ENCODE assay signal across 32 cellular contexts in genomic region chr7:146411975-146412374, GRCh38.
"Had no signal": no experiment of that assay in that cellular context is flagged by ENCODE, and none has a peak within 500 bp of the region (broad histone marks: within the 10 kb centered on the region; RNA-seq: fewer than 3 reads in every experiment).

No MANE protein-coding gene starts in this region.

- H3K36me3 Mint-ChIP-seq: activated naive CD8-positive, alpha-beta T cell treated with anti-CD3 and anti-CD28 coated beads for 36 hours had no signal

- ATAC-seq: activated T-cell treated with anti-CD3 and anti-CD28 coated beads, Interleukin-2, amount 50 U/mL, for 72 hours; activated T-helper 17 cell treated with anti-CD3 and anti-CD28 coated beads, Interleukin-2, amount 50 U/mL, for 72 hours; Right ventricle myocardium inferior had no signal

- H3K27me3 ChIP-seq: brain microvascular endothelial cell had no signal

- H3K27ac ChIP-seq: brain microvascular endothelial cell, PC-9, RWPE1, VCaP had no signal

- H3K4me3 Mint-ChIP-seq: activated CD4-positive, alpha-beta memory T cell treated with anti-CD3 and anti-CD28 coated beads, Interleukin-2, amount 10 ng/mL, durations not matched to agents 7 days and 5 days; activated naive CD8-positive, alpha-beta T cell treated with anti-CD3 and anti-CD28 coated beads for 36 hours; activated T-cell treated with anti-CD3 and anti-CD28 coated beads, Interleukin-2, amount 50 U/mL, for 72 hours; activated T-helper 17 cell treated with anti-CD3 and anti-CD28 coated beads, Interleukin-2, amount 50 U/mL, for 72 hours; central memory CD8-positive, alpha-beta T cell had no signal

- H3K4me2 ChIP-seq: PC-9 had no signal

- H3K27me3 Mint-ChIP-seq: activated CD4-positive, alpha-beta memory T cell treated with anti-CD3 and anti-CD28 coated beads, Interleukin-2, amount 10 ng/mL, durations not matched to agents 7 days and 5 days; activated naive CD8-positive, alpha-beta T cell treated with anti-CD3 and anti-CD28 coated beads for 36 hours; activated T-helper 17 cell treated with anti-CD3 and anti-CD28 coated beads, Interleukin-2, amount 50 U/mL, for 72 hours; central memory CD8-positive, alpha-beta T cell had no signal

- H2AFZ ChIP-seq: PC-9 had no signal

- H3K36me3 ChIP-seq: brain microvascular endothelial cell had no signal

- H3K4me3 ChIP-seq: PC-9 had no signal

- H3K4me1 Mint-ChIP-seq: activated CD4-positive, alpha-beta memory T cell treated with anti-CD3 and anti-CD28 coated beads, Interleukin-2, amount 10 ng/mL, durations not matched to agents 7 days and 5 days; activated naive CD8-positive, alpha-beta T cell treated with anti-CD3 and anti-CD28 coated beads for 36 hours; activated T-helper 17 cell treated with anti-CD3 and anti-CD28 coated beads, Interleukin-2, amount 50 U/mL, for 72 hours; central memory CD8-positive, alpha-beta T cell had no signal

- H3K27ac Mint-ChIP-seq: activated CD4-positive, alpha-beta memory T cell treated with anti-CD3 and anti-CD28 coated beads, Interleukin-2, amount 10 ng/mL, durations not matched to agents 7 days and 5 days; activated naive CD8-positive, alpha-beta T cell treated with anti-CD3 and anti-CD28 coated beads for 36 hours; activated T-cell treated with anti-CD3 and anti-CD28 coated beads, Interleukin-2, amount 50 U/mL, for 72 hours; activated T-helper 17 cell treated with anti-CD3 and anti-CD28 coated beads, Interleukin-2, amount 50 U/mL, for 72 hours had no signal

- DNase-seq: activated CD4-positive, alpha-beta memory T cell treated with anti-CD3 and anti-CD28 coated beads, Interleukin-2, amount 10 ng/mL, durations not matched to agents 7 days and 5 days; activated CD4-positive, alpha-beta T cell treated with anti-CD3 and anti-CD28 coated beads for 1 hour; activated CD4-positive, alpha-beta T cell treated with anti-CD3 and anti-CD28 coated beads for 48 hours; activated CD4-positive, CD25-positive, alpha-beta regulatory T cell; activated effector memory CD4-positive, alpha-beta T cell treated with anti-CD3 and anti-CD28 coated beads, Interleukin-2, amount 50 U/mL, for 16 hours; activated naive CD4-positive, alpha-beta T cell; activated naive CD4-positive, alpha-beta T cell treated with anti-CD3 and anti-CD28 coated beads, Interleukin-2, amount 50 U/mL, for 16 hours; activated naive CD8-positive, alpha-beta T cell treated with anti-CD3 and anti-CD28 coated beads for 36 hours; activated T-cell treated with anti-CD3 and anti-CD28 coated beads, Interleukin-2, amount 50 U/mL, for 1 hour; activated T-cell treated with anti-CD3 and anti-CD28 coated beads, Interleukin-2, amount 50 U/mL, for 72 hours; amniotic stem cell; brain microvascular endothelial cell; NCI-H1092 treated with DMSO at 0.1 percent for 48 hours; NCI-H1417; NCI-H146; NCI-H187; NCI-H2081; NCI-H2171 treated with DMSO at 0.1 percent for 48 hours; NCI-H226; NCI-H446 treated with DMSO at 0.1 percent for 48 hours; NCI-H524; PC-9; SIG-M5; SW 1271; T-helper 1 cell; T-helper 2 cell; T-helper 9 cell had no signal
